ENCODE assay signal across 24 cellular contexts in the genomic region with DNA sequence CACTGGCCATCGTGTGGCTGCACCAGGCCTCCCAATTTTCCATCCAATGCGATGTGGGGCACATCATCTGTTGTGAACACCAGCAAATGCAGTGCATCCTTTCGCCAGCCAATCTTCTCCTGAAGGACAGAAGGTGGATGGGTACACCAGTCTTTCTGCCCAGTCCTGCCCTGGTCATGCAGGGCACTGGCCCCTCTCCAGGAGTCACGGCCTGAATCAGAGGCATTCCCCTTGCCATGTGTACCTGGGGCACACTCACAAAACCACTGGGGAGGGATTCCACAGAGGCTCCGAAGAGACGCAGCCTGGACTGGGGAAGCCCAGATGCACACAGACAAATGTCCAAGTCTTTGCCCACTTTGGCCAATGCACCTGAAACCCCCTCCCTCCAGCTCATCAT.
"Had no signal": no experiment of that assay in that cellular context is flagged by ENCODE, and none has a peak within 500 bp of the region (broad histone marks: within the 10 kb centered on the region; RNA-seq: fewer than 3 reads in every experiment).

No MANE protein-coding gene starts in this region.

- FAIRE-seq: RCC 7860 had no signal

- H3K9me3 ChIP-seq: MG63, SK-N-SH had no signal

- H3K27me3 ChIP-seq: MG63 had no signal

- H3K4me2 ChIP-seq: SK-N-SH had no signal

- H3K4me3 ChIP-seq: MG63 had no signal

- H3K9me3 Mint-ChIP-seq: T-cell had no signal

- H3K36me3 Mint-ChIP-seq: T-cell had no signal

- H3K4me1 Mint-ChIP-seq: T-cell had no signal

- H3K4me3 Mint-ChIP-seq: T-cell had no signal

- DNase-seq: Karpas-422, KG1, MG63, NCI-H1092, NCI-H1105 treated with DMSO at 0.1 percent for 48 hours, NCI-H1417 treated with DMSO at 0.1 percent for 48 hours, NCI-H146, NCI-H1694 treated with DMSO at 0.1 percent for 48 hours, NCI-H1930, NCI-H2081, NCI-H2171, NCI-H226, NCI-H446, NCI-H510A, NCI-H524 treated with DMSO at 0.1 percent for 48 hours, NCI-H69, NCI-H774, Right ventricle myocardium superior, RPMI8226, SIG-M5, SK-N-SH, SW 1271, T-cell had no signal

- H3K27ac Mint-ChIP-seq: T-cell had no signal

- ATAC-seq: T-cell had no signal
